In the genomic region with DNA sequence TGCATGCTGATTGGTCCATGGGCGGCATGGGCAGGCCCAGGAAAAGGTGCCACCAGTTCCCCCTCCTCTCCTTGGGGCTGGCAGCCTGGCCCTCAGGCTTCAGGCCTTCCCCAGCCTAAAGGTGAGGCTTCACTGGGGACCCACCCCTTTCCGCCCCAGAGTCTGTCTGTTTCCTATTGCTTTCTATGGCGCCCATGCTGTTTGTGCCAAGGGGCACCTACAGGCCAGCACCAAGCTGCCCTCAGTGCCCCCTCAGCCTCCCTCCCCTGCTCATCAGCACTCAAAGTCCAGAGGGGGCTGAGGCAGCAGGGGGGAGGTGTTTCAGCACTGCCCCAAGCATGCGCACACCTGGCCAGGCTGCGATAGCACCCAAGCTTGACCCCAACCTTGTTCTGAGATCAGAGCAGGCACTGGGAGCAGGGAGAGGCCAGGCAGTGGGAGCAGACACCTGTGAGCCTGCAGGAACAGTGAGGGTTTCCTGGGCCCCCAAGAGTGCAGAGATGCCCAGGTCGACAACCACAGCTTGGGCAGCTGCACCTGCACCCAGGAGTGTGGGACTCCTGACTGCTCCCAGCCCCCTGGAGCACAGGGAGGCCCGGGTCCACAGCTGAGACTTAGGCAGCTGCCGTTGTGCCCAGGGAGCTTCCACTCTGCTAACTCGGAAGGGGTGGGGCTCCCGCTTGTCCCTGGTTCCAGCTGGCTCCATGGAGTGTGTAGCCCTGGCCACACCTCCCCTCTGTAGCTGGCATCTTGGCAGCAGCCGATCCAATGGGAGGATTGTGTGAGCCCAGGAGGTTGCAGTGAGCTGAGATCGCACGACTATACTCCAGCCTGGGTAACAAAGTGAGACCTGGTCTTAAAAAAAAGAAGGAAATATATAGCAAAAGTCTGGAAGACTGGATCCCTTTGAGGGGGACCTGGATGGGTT, we compare ENCODE assay signal across 1 cellular context.
TF ChIP-seq lines count a peak whose summit lies in the region.

No MANE protein-coding gene starts in this region.

TF ChIP-seq in SK-N-SH treated with all-trans-retinoic acid at 6 μM for 48 hours, 23 proteins besides CTCF, POLR2A, EP300 and RAD21 (continued from another document):
- TF ChIP-seq TOX (CRISPR knock-in tag; IDR thresholded peaks at IDR 0.05; ENCODE audit: borderline replicate concordance) (no peak), ISL1 (CRISPR knock-in tag; IDR thresholded peaks at IDR 0.05) (no peak), GLIS3 (CRISPR knock-in tag; IDR thresholded peaks at IDR 0.05) (no peak), ZNF70 (CRISPR knock-in tag; IDR thresholded peaks at IDR 0.05) (no peak), ESRRG (CRISPR knock-in tag; IDR thresholded peaks at IDR 0.05) (no peak)
